In the genomic region with DNA sequence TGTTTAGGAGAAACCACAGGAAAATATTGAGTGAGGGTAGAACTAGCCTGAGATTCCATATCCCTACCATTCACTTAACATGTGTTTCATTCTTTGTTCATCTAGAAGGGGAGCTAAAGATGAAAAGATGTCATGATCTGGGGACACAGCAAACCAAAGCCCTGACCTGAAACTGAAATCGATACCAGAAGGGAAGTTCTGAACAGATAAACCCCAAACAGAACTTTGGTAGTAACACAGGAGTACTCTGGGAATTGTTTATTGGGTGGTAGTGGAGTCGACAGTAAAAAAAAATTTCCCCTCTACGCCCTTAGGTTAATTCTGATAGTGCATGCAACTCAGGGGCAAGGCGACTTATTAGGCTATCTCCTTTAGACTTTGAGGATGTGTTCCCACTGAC, we compare ENCODE assay signal across 21 cellular contexts.
"Had no signal": no experiment of that assay in that cellular context is flagged by ENCODE, and none has a peak within 500 bp of the region (broad histone marks: within the 10 kb centered on the region; RNA-seq: fewer than 3 reads in every experiment).

No MANE protein-coding gene starts in this region.

- H3K9me3 ChIP-seq: esophagus squamous epithelium, left ventricle myocardium inferior, lower lobe of right lung, pancreas had no signal

- H3K4me3 Mint-ChIP-seq: naive B cell, nephron had no signal

- H3K4me1 ChIP-seq: esophagus squamous epithelium, foreskin keratinocyte, left ventricle myocardium inferior, lower lobe of right lung, pancreas had no signal

- H3K36me3 ChIP-seq: esophagus squamous epithelium, left ventricle myocardium inferior, lower lobe of right lung, pancreas had no signal

- H3K27ac Mint-ChIP-seq: naive B cell, nephron, progenitor cell of endocrine pancreas had no signal

- H2AFZ ChIP-seq: hepatocyte had no signal

- H3K4me2 ChIP-seq: hepatocyte had no signal

- H3K27me3 ChIP-seq: pancreas had no signal

- H3K79me2 ChIP-seq: hepatocyte had no signal

- H3K36me3 Mint-ChIP-seq: naive B cell had no signal

- H3K4me1 Mint-ChIP-seq: naive B cell, nephron had no signal

- ATAC-seq: foreskin keratinocyte, left cardiac atrium, lower lobe of right lung, pancreas, right cardiac atrium had no signal

- DNase-seq: dermis blood vessel endothelial cell; esophagus squamous epithelium; foreskin keratinocyte; head of caudate nucleus; kidney; left cardiac atrium; left ventricle myocardium inferior; lower lobe of right lung; mesenchymal stem cell; midbrain; naive B cell; occipital lobe; pancreas; right cardiac atrium; small intestine; stimulated activated CD4-positive, alpha-beta T cell treated with anti-CD3 and anti-CD28 coated beads, Interleukin-12 subunit alpha, Interleukin-12 subunit beta, amount 100 ng/mL, for 4 hours; stimulated activated naive CD4-positive, alpha-beta T cell treated with Interleukin-2 at 50 U/mL for 16 hours; trophoblast cell had no signal

- H3K4me3 ChIP-seq: esophagus squamous epithelium, hepatocyte, left ventricle myocardium inferior, lower lobe of right lung, pancreas had no signal

- H3K9me3 Mint-ChIP-seq: nephron had no signal

- H3K27ac ChIP-seq: esophagus squamous epithelium, foreskin keratinocyte, hepatocyte, left ventricle myocardium inferior, lower lobe of right lung, pancreas had no signal
